In genomic region chr12:102197789-102198188, GRCh38 we compare ENCODE assay signal across 10 cellular contexts. TPM values are rescaled to one million over a fixed set of nuclear protein-coding genes. Genes with fewer than 3 reads are reported as not detected.
DNase-seq lines count a peak whose midpoint lies in the region; ATAC-seq and TF ChIP-seq lines count a peak whose summit lies in the region.
"Had no signal": no experiment of that assay in that cellular context is flagged by ENCODE, and none has a peak within 500 bp of the region (broad histone marks: within the 10 kb centered on the region; RNA-seq: fewer than 3 reads in every experiment).

Gene PMCH (minus strand): TSS chr12:102197833. CDS start chr12:102197770, 63 bp downstream.

- H3K4me3 ChIP-seq in GM12865 (ENCODE audit: low read depth, low read length) = no peak within 1 kb of the TSS
- H3K4me3 ChIP-seq: hepatocyte had no signal

- no peak within 1 kb of the TSS for H3K27ac Mint-ChIP-seq in naive thymus-derived CD8-positive, alpha-beta T cell
- no peak within 1 kb of the TSS for H3K27ac Mint-ChIP-seq in nephron progenitor cell

- H3K36me3 Mint-ChIP-seq in naive thymus-derived CD8-positive, alpha-beta T cell = peaks cover 0 to 5% (median 0%) of the 10 kb centered on the region in 3 donors
- peaks cover 16% of the 10 kb centered on the region for H3K36me3 Mint-ChIP-seq in nephron progenitor cell (ENCODE audit: low read depth)

- no peak for TF ChIP-seq CTCF in GM12865 (IDR thresholded peaks at IDR 0.05; ENCODE audit: insufficient read depth, low read depth, low read length, missing control alignments)
- no peak for TF ChIP-seq CTCF in nephron progenitor cell (IDR thresholded peaks at IDR 0.05)

- H3K27ac ChIP-seq in epithelial cell of prostate = no peak within 1 kb of the TSS
- H3K27ac ChIP-seq: hepatocyte had no signal

- H3K9me3 Mint-ChIP-seq in naive thymus-derived CD8-positive, alpha-beta T cell = no peaks in the 10 kb centered on the region
- no peaks in the 10 kb centered on the region for H3K9me3 Mint-ChIP-seq in nephron progenitor cell

- DNase-seq in GM12865 (ENCODE audit: low read depth) (peak; percentile 57), epithelial cell of prostate (ENCODE audit: low read depth, low spot score) (peak; percentile 6), OCI-M1 (lab: John Stamatoyannopoulos, UW) (no peak), nephron progenitor cell (no peak)
- DNase-seq in naive thymus-derived CD8-positive, alpha-beta T cell = no peak
- DNase-seq in activated CD8-positive, alpha-beta memory T cell treated with anti-CD3 and anti-CD28 coated beads for 24 hours = no peak
- DNase-seq: DMS79 treated with DMSO at 0.1 percent for 48 hours had no signal

- no peak within 1 kb of the TSS for H3K4me3 Mint-ChIP-seq in naive thymus-derived CD8-positive, alpha-beta T cell
- H3K4me3 Mint-ChIP-seq in nephron progenitor cell = no peak within 1 kb of the TSS

- no peaks in the 10 kb centered on the region for H3K4me1 Mint-ChIP-seq in naive thymus-derived CD8-positive, alpha-beta T cell
- H3K4me1 Mint-ChIP-seq in nephron progenitor cell = no peaks in the 10 kb centered on the region

- ATAC-seq in GM21390 (IDR thresholded peaks at IDR 0.05; ENCODE audit: unreplicated experiment) (peak; percentile 92), HG03439 (IDR thresholded peaks at IDR 0.05; ENCODE audit: unreplicated experiment) (peak; percentile 84)
- no peak for ATAC-seq in naive thymus-derived CD8-positive, alpha-beta T cell

- no peaks in the 10 kb centered on the region for H3K27me3 Mint-ChIP-seq in naive thymus-derived CD8-positive, alpha-beta T cell
- H3K27me3 Mint-ChIP-seq in nephron progenitor cell (ENCODE audit: low read depth, poor library complexity) = no peaks in the 10 kb centered on the region

- POLR2A ChIA-PET in naive thymus-derived CD8-positive, alpha-beta T cell (lab: Charles Lee) = no interaction called here

RNA-seq across cellular contexts. Expression of gene PMCH, which starts in this region (rescaled TPM):
- not detected for total RNA-seq in naive thymus-derived CD8-positive, alpha-beta T cell
- polyA plus RNA-seq in naive thymus-derived CD8-positive, alpha-beta T cell = not detected
- total RNA-seq: hepatocyte had no signal
- polyA plus RNA-seq: hepatocyte had no signal

Comparison
In these comparisons a context has a peak if more than half of its experiments do, and no peak if none do; other contexts are left out.
1. DNase-seq: peak in GM12865 (single experiment) and epithelial cell of prostate (single experiment); none in naive thymus-derived CD8-positive, alpha-beta T cell (0 of 10), OCI-M1 (single experiment), activated CD8-positive, alpha-beta memory T cell treated with anti-CD3 and anti-CD28 coated beads for 24 hours (single experiment) and nephron progenitor cell (single experiment).
2. ATAC-seq: peak in GM21390 (single experiment) and HG03439 (single experiment); none in naive thymus-derived CD8-positive, alpha-beta T cell (0 of 2).